In the genomic region with DNA sequence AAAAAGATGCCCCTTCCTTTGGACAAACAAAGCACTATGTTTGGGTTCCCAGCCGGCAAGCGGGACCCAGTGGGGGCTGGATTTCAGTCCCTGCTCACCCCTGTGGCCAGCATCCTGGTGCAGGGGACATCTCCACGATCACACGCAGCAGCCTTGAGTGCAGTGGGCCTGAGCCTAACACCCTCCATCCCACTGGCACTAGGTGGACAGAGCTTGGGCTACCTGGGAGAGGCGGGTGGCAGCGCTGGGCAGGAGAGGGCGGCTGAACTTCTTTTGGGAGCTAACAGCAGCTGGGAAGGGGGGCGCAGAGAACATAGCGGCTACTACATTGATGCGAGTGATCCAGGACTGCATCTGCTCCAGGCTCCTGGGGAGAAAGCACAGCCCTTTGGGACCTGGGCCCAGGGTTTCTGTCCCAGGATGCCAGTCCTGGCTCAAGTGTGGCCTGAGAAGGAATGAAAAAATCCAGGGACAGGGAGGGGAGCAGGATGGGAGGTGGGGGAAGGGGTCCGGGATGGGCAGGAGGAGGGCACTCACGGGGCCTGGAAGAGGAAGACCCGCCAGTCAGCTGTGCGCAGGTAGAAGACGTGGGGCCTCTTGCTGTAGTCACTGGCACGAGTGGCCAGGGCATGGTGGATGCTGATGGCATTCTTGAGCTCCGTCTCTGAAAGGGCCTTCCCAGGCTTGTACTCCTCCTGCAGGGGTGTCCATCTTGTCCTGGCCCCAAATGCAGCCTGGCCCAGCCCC, we compare ENCODE assay signal across 17 cellular contexts. TPM values are rescaled to one million over a fixed set of nuclear protein-coding genes. Genes with fewer than 3 reads are reported as not detected.
A peak's percentile ranks its signal among the peaks of the same experiment; 100 is the strongest.
DNase-seq lines count a peak whose midpoint lies in the region; ATAC-seq, FAIRE-seq and TF ChIP-seq lines count a peak whose summit lies in the region.
"Had no signal": no experiment of that assay in that cellular context is flagged by ENCODE, and none has a peak within 500 bp of the region (broad histone marks: within the 10 kb centered on the region; RNA-seq: fewer than 3 reads in every experiment).

No MANE protein-coding gene starts in this region.

- H3K4me2 ChIP-seq in GM12878 (ENCODE audit: control insufficient read depth, insufficient read depth): no peak overlapping the region

- peak; percentile 21; the same call in 1 of the 2 replicates for TF ChIP-seq POLR2A in GM12878 (IDR thresholded peaks at IDR 0.05; ENCODE audit: low read depth, low read length)

- peaks cover 6% of the 10 kb centered on the region for H3K27me3 Mint-ChIP-seq in CD8-positive, alpha-beta T cell (ENCODE audit: low read depth)

- WGBS in GM12878 (ENCODE audit: insufficient coverage, insufficient replicate concordance, low lambda C conversion rate, missing lambda C conversion rate): 59% methylated on average over 17 of the region's 17 CpGs

- no TSS peak for BruUV-seq in GM12878 (replicated peaks; lab: Mats Ljungman, UMichigan)

- peaks cover 4% of the 10 kb centered on the region; the same call in 1 of the 2 replicates for H4K20me1 ChIP-seq in GM12878 (ENCODE audit: control insufficient read depth, insufficient read depth)

- no peak overlapping the region for H3K4me3 Mint-ChIP-seq in CD8-positive, alpha-beta T cell

- peaks cover 23% of the 10 kb centered on the region for H3K36me3 Mint-ChIP-seq in CD8-positive, alpha-beta T cell
- H3K36me3 Mint-ChIP-seq: CD4-positive, CD25-positive, alpha-beta regulatory T cell had no signal

- SMC1A ChIA-PET in GM12878 (lab: Charles Lee; ENCODE audit: uncharacterized antibody, unreplicated experiment): interaction anchor here (1.0 kb wide), 1 partner anchor 175 kb away, joined by 3 read pairs; no protein-coding TSS in a partner anchor

- no peak for ATAC-seq in CD8-positive, alpha-beta T cell
- ATAC-seq in GM12878 (peak; percentile 0; the same call in 1 of the 3 replicates), GM19324 (IDR thresholded peaks at IDR 0.05; ENCODE audit: low FRiP score, unreplicated experiment) (no peak), SK-N-SH treated with all-trans-retinoic acid at 6 μM for 48 hours (no peak)

- no peak overlapping the region for H3K4me3 ChIP-seq in CD8-positive, alpha-beta T cell (ENCODE audit: low read depth, low read length)
- H3K4me3 ChIP-seq in GM12878: no peak overlapping the region
- no peak overlapping the region for H3K4me3 ChIP-seq in rectal smooth muscle tissue (ENCODE audit: low read length)
- H3K4me3 ChIP-seq in foreskin fibroblast (ENCODE audit: low read depth in 1 of 2, low read length in 2 of 2): no peak overlapping the region
- H3K4me3 ChIP-seq: esophagus squamous epithelium, right atrium auricular region, upper lobe of left lung had no signal

- H3K27me3 ChIP-seq in CD8-positive, alpha-beta T cell (ENCODE audit: insufficient read depth, low read length): no peaks in the 10 kb centered on the region
- H3K27me3 ChIP-seq in GM12878 (replicated peaks in 1 of 2; ENCODE audit: control insufficient read depth in 2 of 2, insufficient read depth in 2 of 2, low read length in 1 of 2) (peaks cover under 1 to 5% of the 10 kb centered on the region in 2 experiments; a peak in 2 of 4 replicates), rectal smooth muscle tissue (ENCODE audit: control insufficient read depth, insufficient read depth, low read length) (peaks cover 6% of the 10 kb centered on the region)
- H3K27me3 ChIP-seq: right atrium auricular region had no signal

- DNase-seq in CD8-positive, alpha-beta T cell: peak in 2 of 7 experiments; percentile 20
- DNase-seq in GM12878 (ENCODE audit: low read depth, low spot score): no peak
- no peak for DNase-seq in foreskin fibroblast
- DNase-seq: esophagus squamous epithelium, NCI-H2029, NCI-H226 had no signal

- H2AFZ ChIP-seq in GM12878 (ENCODE audit: control insufficient read depth, low read depth, low read length): no peak overlapping the region

- no peaks in the 10 kb centered on the region for H3K9me3 Mint-ChIP-seq in CD8-positive, alpha-beta T cell
- H3K9me3 Mint-ChIP-seq: activated T-helper 2 cell treated with anti-CD3 and anti-CD28 coated beads, Interferon-gamma antibody, Interleukin-2, Interleukin-4, amounts not matched to agents 10 μg/mL and 5 μg/mL and 100 μg/mL, durations not matched to agents 14 hours and 24 hours and 36 hours; brain had no signal

- H3K36me3 ChIP-seq in CD8-positive, alpha-beta T cell (ENCODE audit: insufficient read depth, low read length): peaks cover 16% of the 10 kb centered on the region
- H3K36me3 ChIP-seq in GM12878 (ENCODE audit: control insufficient read depth in 2 of 2, insufficient read depth in 2 of 2, low read length in 1 of 2) (peaks cover 11 to 27% of the 10 kb centered on the region in 2 experiments; a peak in 3 of 4 replicates), rectal smooth muscle tissue (ENCODE audit: control insufficient read depth, insufficient read depth, low read length) (peaks cover 13% of the 10 kb centered on the region)

- RAD21 ChIA-PET in GM12878 (lab: Charles Lee; ENCODE audit: unreplicated experiment): interaction anchor here (0.5 to 1.6 kb wide), 4 partner anchors 75 to 303 kb away, joined by 3 to 10 read pairs (median 4); no protein-coding TSS in a partner anchor

- POLR2A ChIA-PET in CD8-positive, alpha-beta T cell (lab: Charles Lee): interaction anchor here (0.8 to 2.2 kb wide), 2 partner anchors 10 to 46 kb away, joined by 3 to 8 read pairs; partner anchors contain the start of gene NFKB2
- POLR2A ChIA-PET in GM12878 (lab: Charles Lee): interaction anchor here (0.6 to 1.7 kb wide), 7 partner anchors 9 to 220 kb away, joined by 3 to 9 read pairs (median 5); no protein-coding TSS in a partner anchor

- FAIRE-seq in GM12878 (lab: Jason Lieb, UNC): no peak

- TF ChIP-seq EP300 in GM12878 (IDR thresholded peaks at IDR 0.05; ENCODE audit: borderline replicate concordance in 1 of 2, control insufficient read depth in 1 of 2, low read depth in 2 of 2, low read length in 2 of 2): no peak

- H3K4me1 ChIP-seq in CD8-positive, alpha-beta T cell (ENCODE audit: insufficient read depth, low read length): peaks cover 22% of the 10 kb centered on the region
- H3K4me1 ChIP-seq in GM12878 (ENCODE audit: control insufficient read depth, insufficient read depth, low read length): peaks cover 8% of the 10 kb centered on the region
- H3K4me1 ChIP-seq in rectal smooth muscle tissue (ENCODE audit: control insufficient read depth, insufficient read depth, low read length): peaks cover 53% of the 10 kb centered on the region

- H3K27ac ChIP-seq in 22Rv1: peak overlapping the region; percentile 39; the same call in 1 of the 2 replicates
- H3K27ac ChIP-seq in CD8-positive, alpha-beta T cell (ENCODE audit: low read depth, low read length): no peak overlapping the region
- H3K27ac ChIP-seq in GM12878 (ENCODE audit: control insufficient read depth, insufficient read depth): no peak overlapping the region
- peak overlapping the region; percentile 96 for H3K27ac ChIP-seq in rectal smooth muscle tissue (ENCODE audit: low read depth, low read length)
- H3K27ac ChIP-seq: esophagus squamous epithelium, right atrium auricular region, upper lobe of left lung had no signal

- peak overlapping the region; percentile 64 for H3K27ac Mint-ChIP-seq in CD8-positive, alpha-beta T cell
- H3K27ac Mint-ChIP-seq: brain had no signal

- H3K79me2 ChIP-seq in GM12878 (ENCODE audit: control insufficient read depth, insufficient read depth, low read length): peaks cover 8% of the 10 kb centered on the region

- in situ Hi-C loops in GM12878 (cut with MboI): loop anchor here (5.0 kb wide), 1 partner anchor 177 kb away; the partner anchor contains the start of gene ELOVL3

- TF ChIP-seq CTCF in 22Rv1 (IDR thresholded peaks at IDR 0.05) (no peak), GM12878 (IDR thresholded peaks at IDR 0.05 in 2 of 3, conservative IDR thresholded peaks at IDR 0.05 in 1 of 3; ENCODE audit: control insufficient read depth in 2 of 3, extremely low read depth in 1 of 3, insufficient read depth in 1 of 3, low read depth in 3 of 3, low read length in 3 of 3) (no peak), foreskin fibroblast (IDR thresholded peaks at IDR 0.05; ENCODE audit: low read depth, low read length) (no peak)
- no peak for TF ChIP-seq CTCF in CD8-positive, alpha-beta T cell (IDR thresholded peaks at IDR 0.05)

- TF ChIP-seq RAD21 in GM12878 (IDR thresholded peaks at IDR 0.05; ENCODE audit: insufficient read depth, low read depth, low read length): no peak

- H3K9ac ChIP-seq in GM12878 (ENCODE audit: control insufficient read depth, insufficient read depth, low read length) (no peak overlapping the region), rectal smooth muscle tissue (ENCODE audit: low read length) (peak overlapping the region; percentile 2)

- H3K4me1 Mint-ChIP-seq in CD8-positive, alpha-beta T cell (ENCODE audit: low read depth): peaks cover 22% of the 10 kb centered on the region

- intact Hi-C loops in CD8-positive, alpha-beta T cell (cut with DNase I, micrococcal nuclease): no loop called here
- intact Hi-C loops in GM12878 (cut with micrococcal nuclease; ENCODE audit: unreplicated experiment): no loop called here

- no peaks in the 10 kb centered on the region for H3K9me3 ChIP-seq in CD8-positive, alpha-beta T cell (ENCODE audit: low read length)
- H3K9me3 ChIP-seq in GM12878 (replicated peaks; ENCODE audit: control insufficient read depth, insufficient read depth, low read length): no peaks in the 10 kb centered on the region
- H3K9me3 ChIP-seq: esophagus squamous epithelium, right atrium auricular region, upper lobe of left lung had no signal

- CTCF ChIA-PET in CD8-positive, alpha-beta T cell (lab: Charles Lee): interaction anchor here (0.8 to 3.4 kb wide), 8 partner anchors 8 to 175 kb away, joined by 3 to 18 read pairs (median 4); partner anchors contain the start of gene FBXL15
- CTCF ChIA-PET in GM12878 (lab: Yijun Ruan, JAX): interaction anchor here (0.9 to 12.1 kb wide), 10 partner anchors 10 to 179 kb away, joined by 3 to 69 read pairs (median 9); partner anchors contain the start of genes ACTR1A, C10orf95 and NFKB2

RNA-seq across cellular contexts. Expression of gene NFKB2, which starts 9.0 kb away (rescaled TPM):
- total RNA-seq in CD8-positive, alpha-beta T cell: 100 to 1,000 TPM; 369 to 398 TPM
- total RNA-seq in GM12878 (2013; cell fraction: nucleolus; rRNA removed): 150 and 171 TPM in 2 replicates
- total RNA-seq in GM12878 (2014; rRNA removed) (108 and 111 TPM in 2 replicates), GM12878 (2014; rRNA removed; fragmentation: Illumina TruSeq; extraction: Trizol) (42.4 and 43.7 TPM in 2 replicates), GM12878 (2021) (144 and 145 TPM in 2 replicates)
- polyA plus RNA-seq in GM12878 (2011; ENCODE audit: low read depth): 33.4 TPM
- polyA plus RNA-seq in GM12878 (2011; rRNA removed) (62.4 and 113 TPM in 2 replicates), GM12878 (2014; fragmentation: Illumina TruSeq; extraction: Trizol) (49.9 and 56.4 TPM in 2 replicates), GM12878 (2014; fragmentation: Nextera tagmentation; extraction: Ambion mirVana) (1 to 10 TPM in 1 of 2 experiments, under 1 TPM in 1; 0.56 to 1.3 TPM), GM12878 (2014; rRNA removed) (109 and 119 TPM in 2 replicates), GM12878 (2016; fragmentation: Nextera tagmentation; extraction: Ambion mirVana) (10 to 100 TPM; 31.4 to 32.0 TPM)
- 110 and 124 TPM in 2 replicates for polyA plus RNA-seq in GM12878 (2011; cell fraction: cytosol; rRNA removed)
- 571 and 613 TPM in 2 replicates for polyA plus RNA-seq in GM12878 (2011; cell fraction: nucleus; rRNA removed)
- 106 and 129 TPM in 2 replicates for polyA plus RNA-seq in GM12878 (2012)
- 60.3 and 69.0 TPM in 2 replicates for polyA minus RNA-seq in GM12878 (2011; rRNA and poly(A)+ RNA removed)
- polyA minus RNA-seq in GM12878 (2011; cell fraction: cytosol; rRNA and poly(A)+ RNA removed): 39.0 and 44.4 TPM in 2 replicates
- 74.0 and 110 TPM in 2 replicates for polyA minus RNA-seq in GM12878 (2011; cell fraction: nucleus; rRNA and poly(A)+ RNA removed)

RNA-seq across cellular contexts. Expression of gene PSD, which starts 14.1 kb away (rescaled TPM):
- total RNA-seq in CD8-positive, alpha-beta T cell: 10 to 100 TPM; 16.7 to 18.2 TPM
- 0.83 and 1.1 TPM in 2 replicates for total RNA-seq in GM12878 (2013; cell fraction: nucleolus; rRNA removed)
- total RNA-seq in GM12878 (2014; rRNA removed) (0.11 and 0.27 TPM in 2 replicates), GM12878 (2014; rRNA removed; fragmentation: Illumina TruSeq; extraction: Trizol) (0.09 and 0.18 TPM in 2 replicates), GM12878 (2021) (0.16 and 0.56 TPM in 2 replicates)
- polyA plus RNA-seq in GM12878 (2011; ENCODE audit: low read depth): 0.41 TPM
- polyA plus RNA-seq in GM12878 (2011; rRNA removed) (0.41 and 0.55 TPM in 2 replicates), GM12878 (2014; fragmentation: Illumina TruSeq; extraction: Trizol) (0.16 TPM in 1 of 2 replicates, not detected in the other), GM12878 (2014; fragmentation: Nextera tagmentation; extraction: Ambion mirVana) (not detected), GM12878 (2014; rRNA removed) (0.25 and 0.77 TPM in 2 replicates), GM12878 (2016; fragmentation: Nextera tagmentation; extraction: Ambion mirVana) (1 to 10 TPM; 1.7 to 2.0 TPM)
- polyA plus RNA-seq in GM12878 (2011; cell fraction: cytosol; rRNA removed): 0.43 and 0.57 TPM in 2 replicates
- polyA plus RNA-seq in GM12878 (2011; cell fraction: nucleus; rRNA removed): 3.5 and 3.8 TPM in 2 replicates
- 2.1 and 2.8 TPM in 2 replicates for polyA plus RNA-seq in GM12878 (2012)
- 0.93 and 0.95 TPM in 2 replicates for polyA minus RNA-seq in GM12878 (2011; rRNA and poly(A)+ RNA removed)
- polyA minus RNA-seq in GM12878 (2011; cell fraction: cytosol; rRNA and poly(A)+ RNA removed): not detected in 2 replicates
- 1.1 TPM in 2 replicates for polyA minus RNA-seq in GM12878 (2011; cell fraction: nucleus; rRNA and poly(A)+ RNA removed)

RNA-seq across cellular contexts. Expression of gene FBXL15, which starts 16.1 kb away (rescaled TPM):
- total RNA-seq in CD8-positive, alpha-beta T cell: 1 to 10 TPM; 7.0 to 7.9 TPM
- 2.2 TPM in 2 replicates for total RNA-seq in GM12878 (2013; cell fraction: nucleolus; rRNA removed)
- total RNA-seq in GM12878 (2014; rRNA removed): 13.8 and 14.4 TPM in 2 replicates
- total RNA-seq in GM12878 (2014; rRNA removed; fragmentation: Illumina TruSeq; extraction: Trizol): 1.8 and 1.9 TPM in 2 replicates
- total RNA-seq in GM12878 (2021): 13.5 and 14.7 TPM in 2 replicates
- polyA plus RNA-seq in GM12878 (2011; ENCODE audit: low read depth): 2.1 TPM
- polyA plus RNA-seq in GM12878 (2011; rRNA removed): 1.3 and 3.1 TPM in 2 replicates
- polyA plus RNA-seq in GM12878 (2011; cell fraction: cytosol; rRNA removed): 9.5 and 16.7 TPM in 2 replicates
- 24.6 and 34.7 TPM in 2 replicates for polyA plus RNA-seq in GM12878 (2011; cell fraction: nucleus; rRNA removed)
- 5.9 and 7.7 TPM in 2 replicates for polyA plus RNA-seq in GM12878 (2012)
- 0.11 and 0.54 TPM in 2 replicates for polyA plus RNA-seq in GM12878 (2014; fragmentation: Illumina TruSeq; extraction: Trizol)
- polyA plus RNA-seq in GM12878 (2014; fragmentation: Nextera tagmentation; extraction: Ambion mirVana): under 1 TPM; 0.13 to 0.66 TPM
- 12.6 and 15.3 TPM in 2 replicates for polyA plus RNA-seq in GM12878 (2014; rRNA removed)
- 10 to 100 TPM; 19.5 to 21.3 TPM for polyA plus RNA-seq in GM12878 (2016; fragmentation: Nextera tagmentation; extraction: Ambion mirVana)
- 0.73 and 1.8 TPM in 2 replicates for polyA minus RNA-seq in GM12878 (2011; rRNA and poly(A)+ RNA removed)
- polyA minus RNA-seq in GM12878 (2011; cell fraction: cytosol; rRNA and poly(A)+ RNA removed): 2.9 TPM in 2 replicates
- 3.0 and 3.5 TPM in 2 replicates for polyA minus RNA-seq in GM12878 (2011; cell fraction: nucleus; rRNA and poly(A)+ RNA removed)

RNA-seq across cellular contexts. Expression of gene CUEDC2, which starts 27.8 kb away (rescaled TPM):
- total RNA-seq in CD8-positive, alpha-beta T cell: 10 to 100 TPM; 24.2 to 27.0 TPM
- 12.4 and 13.3 TPM in 2 replicates for total RNA-seq in GM12878 (2013; cell fraction: nucleolus; rRNA removed)
- total RNA-seq in GM12878 (2014; rRNA removed): 66.5 and 67.6 TPM in 2 replicates
- total RNA-seq in GM12878 (2014; rRNA removed; fragmentation: Illumina TruSeq; extraction: Trizol): 47.8 and 49.6 TPM in 2 replicates
- 82.5 and 85.5 TPM in 2 replicates for total RNA-seq in GM12878 (2021)
- polyA plus RNA-seq in GM12878 (2011; ENCODE audit: low read depth): 23.2 TPM
- polyA plus RNA-seq in GM12878 (2011; rRNA removed): 21.7 and 31.5 TPM in 2 replicates
- polyA plus RNA-seq in GM12878 (2011; cell fraction: cytosol; rRNA removed): 88.8 and 91.7 TPM in 2 replicates
- polyA plus RNA-seq in GM12878 (2011; cell fraction: nucleus; rRNA removed): 81.7 and 82.8 TPM in 2 replicates
- 53.7 and 56.5 TPM in 2 replicates for polyA plus RNA-seq in GM12878 (2012)
- polyA plus RNA-seq in GM12878 (2014; fragmentation: Illumina TruSeq; extraction: Trizol): 34.4 and 84.2 TPM in 2 replicates
- 10 to 100 TPM; 20.4 to 45.2 TPM for polyA plus RNA-seq in GM12878 (2014; fragmentation: Nextera tagmentation; extraction: Ambion mirVana)
- 75.9 and 88.0 TPM in 2 replicates for polyA plus RNA-seq in GM12878 (2014; rRNA removed)
- 100 to 1,000 TPM; 116 to 121 TPM for polyA plus RNA-seq in GM12878 (2016; fragmentation: Nextera tagmentation; extraction: Ambion mirVana)
- polyA minus RNA-seq in GM12878 (2011; rRNA and poly(A)+ RNA removed): 8.9 and 26.7 TPM in 2 replicates
- polyA minus RNA-seq in GM12878 (2011; cell fraction: cytosol; rRNA and poly(A)+ RNA removed): 10.2 and 11.4 TPM in 2 replicates
- 7.9 and 8.4 TPM in 2 replicates for polyA minus RNA-seq in GM12878 (2011; cell fraction: nucleus; rRNA and poly(A)+ RNA removed)

RNA-seq across cellular contexts. Expression of gene C10orf95, which starts 46.8 kb away (rescaled TPM):
- under 1 TPM; 0.31 to 0.35 TPM for total RNA-seq in CD8-positive, alpha-beta T cell
- total RNA-seq in GM12878 (2013; cell fraction: nucleolus; rRNA removed): 0.69 and 0.98 TPM in 2 replicates
- total RNA-seq in GM12878 (2014; rRNA removed) (0.60 and 1.1 TPM in 2 replicates), GM12878 (2014; rRNA removed; fragmentation: Illumina TruSeq; extraction: Trizol) (0.09 TPM in 1 of 2 replicates, not detected in the other), GM12878 (2021) (0.19 and 0.33 TPM in 2 replicates)
- not detected for polyA plus RNA-seq in GM12878 (2011; ENCODE audit: low read depth)
- polyA plus RNA-seq in GM12878 (2011; rRNA removed) (0.06 and 0.11 TPM in 2 replicates), GM12878 (2014; fragmentation: Illumina TruSeq; extraction: Trizol) (0.29 TPM in 2 replicates), GM12878 (2014; fragmentation: Nextera tagmentation; extraction: Ambion mirVana) (under 1 TPM; 0.06 to 0.07 TPM), GM12878 (2014; rRNA removed) (0.49 and 0.65 TPM in 2 replicates), GM12878 (2016; fragmentation: Nextera tagmentation; extraction: Ambion mirVana) (under 1 TPM; 0.34 to 0.63 TPM)
- 0.31 and 0.35 TPM in 2 replicates for polyA plus RNA-seq in GM12878 (2011; cell fraction: cytosol; rRNA removed)
- polyA plus RNA-seq in GM12878 (2011; cell fraction: nucleus; rRNA removed): 0.36 and 0.92 TPM in 2 replicates
- polyA plus RNA-seq in GM12878 (2012): 0.76 and 1.3 TPM in 2 replicates
- polyA minus RNA-seq in GM12878 (2011; rRNA and poly(A)+ RNA removed): 0.80 and 2.3 TPM in 2 replicates
- 1.1 TPM in 1 of 2 replicates, not detected in the other for polyA minus RNA-seq in GM12878 (2011; cell fraction: cytosol; rRNA and poly(A)+ RNA removed)
- polyA minus RNA-seq in GM12878 (2011; cell fraction: nucleus; rRNA and poly(A)+ RNA removed): 2.2 and 4.5 TPM in 2 replicates
- total RNA-seq: activated T-helper 2 cell treated with anti-CD3 and anti-CD28 coated beads, Interferon-gamma antibody, Interleukin-2, Interleukin-4, amounts not matched to agents 10 μg/mL and 5 μg/mL and 100 μg/mL, durations not matched to agents 14 hours and 24 hours and 36 hours; G401; lung microvascular endothelial cell; right atrium auricular region had no signal

Comparison
In these comparisons a context has a peak if more than half of its experiments do, and no peak if none do; other contexts are left out.
1. H3K27ac ChIP-seq: peak in 22Rv1 (single experiment) and rectal smooth muscle tissue (single experiment); none in CD8-positive, alpha-beta T cell (single experiment) and GM12878 (single experiment).
2. RNA of gene PSD, which starts 14.1 kb away (total RNA-seq): 16.7 to 18.2 TPM in CD8-positive, alpha-beta T cell; 0.09 to 1.1 TPM in GM12878; every median in the first group is over 4 times any median in the second.